In the genomic region with DNA sequence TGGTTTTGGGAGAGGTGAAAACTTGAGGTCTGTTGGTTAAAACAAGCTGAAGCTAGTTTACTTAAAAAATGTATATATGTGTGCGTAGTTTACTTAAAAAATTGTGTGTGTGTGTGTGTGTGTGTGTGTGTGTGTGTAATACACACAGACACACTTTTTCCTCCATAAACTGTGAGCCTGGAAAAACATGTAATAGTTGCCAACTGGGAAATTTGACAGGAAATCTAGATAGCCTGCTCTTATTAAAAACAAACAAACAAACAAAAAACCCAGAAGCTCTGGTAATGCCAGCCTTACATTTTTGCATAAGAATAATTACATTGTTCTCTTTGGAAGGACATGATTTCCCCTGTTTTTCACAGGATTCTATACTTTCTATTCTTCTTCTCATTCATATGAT, we compare ENCODE assay signal across 21 cellular contexts.
"Had no signal": no experiment of that assay in that cellular context is flagged by ENCODE, and none has a peak within 500 bp of the region (broad histone marks: within the 10 kb centered on the region; RNA-seq: fewer than 3 reads in every experiment).

No MANE protein-coding gene starts in this region.

- H3K4me1 ChIP-seq: ascending aorta, prostate gland had no signal

- H3K36me3 ChIP-seq: adrenal gland, ascending aorta, brain microvascular endothelial cell, lower lobe of right lung, ovary, prostate gland, upper lobe of left lung had no signal

- DNase-seq: activated CD4-positive, alpha-beta T cell treated with anti-CD3 and anti-CD28 coated beads, Interleukin-2, amount 10 ng/mL, durations not matched to agents 24 days and 14 days; activated CD8-positive, alpha-beta T cell treated with anti-CD3 and anti-CD28 coated beads, Interleukin-2, amount 10 ng/mL, durations not matched to agents 7 days and 5 days; activated T-cell treated with anti-CD3 and anti-CD28 coated beads, Interleukin-2, amount 50 U/mL, for 1 hour; adrenal gland; brain microvascular endothelial cell; caudate nucleus; dorsolateral prefrontal cortex; effector memory CD8-positive, alpha-beta T cell; kidney; lower lobe of right lung; midbrain; natural killer cell; ovary; spleen; stimulated activated CD4-positive, alpha-beta T cell treated with anti-CD3 and anti-CD28 coated beads, Interleukin-4, amount 100 ng/mL, for 1 hour; stimulated activated naive CD4-positive, alpha-beta T cell; testis; upper lobe of left lung had no signal

- H3K27ac ChIP-seq: adrenal gland, ascending aorta, brain microvascular endothelial cell, lower lobe of right lung, ovary, prostate gland, spleen, upper lobe of left lung had no signal

- H3K4me3 Mint-ChIP-seq: activated CD4-positive, alpha-beta T cell treated with anti-CD3 and anti-CD28 coated beads, Interleukin-2, amount 10 ng/mL, durations not matched to agents 24 days and 14 days; activated CD8-positive, alpha-beta T cell treated with anti-CD3 and anti-CD28 coated beads, Interleukin-2, amount 10 ng/mL, durations not matched to agents 7 days and 5 days; effector memory CD8-positive, alpha-beta T cell; natural killer cell had no signal

- H3K27ac Mint-ChIP-seq: activated CD4-positive, alpha-beta T cell treated with anti-CD3 and anti-CD28 coated beads, Interleukin-2, amount 10 ng/mL, durations not matched to agents 24 days and 14 days; activated CD8-positive, alpha-beta T cell treated with anti-CD3 and anti-CD28 coated beads, Interleukin-2, amount 10 ng/mL, durations not matched to agents 7 days and 5 days; activated naive CD4-positive, alpha-beta T cell treated with anti-CD3 and anti-CD28 coated beads, Interleukin-2, amount 50 U/mL, for 72 hours; natural killer cell had no signal

- H3K27me3 ChIP-seq: adrenal gland, ascending aorta, brain microvascular endothelial cell, dorsolateral prefrontal cortex, ovary, spleen, testis, upper lobe of left lung had no signal

- H3K4me3 ChIP-seq: adrenal gland, ascending aorta, dorsolateral prefrontal cortex, lower lobe of right lung, ovary, prostate gland, spleen, testis, upper lobe of left lung had no signal

- H3K9me3 ChIP-seq: lower lobe of right lung, ovary, prostate gland, testis, upper lobe of left lung had no signal

- H3K27me3 Mint-ChIP-seq: activated CD4-positive, alpha-beta T cell treated with anti-CD3 and anti-CD28 coated beads, Interleukin-2, amount 10 ng/mL, durations not matched to agents 24 days and 14 days; effector memory CD8-positive, alpha-beta T cell had no signal
